In genomic region chr5:67093259-67093658, GRCh38 we compare ENCODE assay signal across 23 cellular contexts.
DNase-seq lines count a peak whose midpoint lies in the region; ATAC-seq, FAIRE-seq and TF ChIP-seq lines count a peak whose summit lies in the region.
"Had no signal": no experiment of that assay in that cellular context is flagged by ENCODE, and none has a peak within 500 bp of the region (broad histone marks: within the 10 kb centered on the region; RNA-seq: fewer than 3 reads in every experiment).

No MANE protein-coding gene starts in this region.

- H3K4me3 Mint-ChIP-seq in astrocyte (ENCODE audit: unreplicated experiment) = no peak overlapping the region
- H3K4me3 Mint-ChIP-seq: activated T-helper 1 cell treated with anti-CD3 and anti-CD28 coated beads, Interleukin-12 subunit alpha, Interleukin-12 subunit beta, Interleukin-2, Interleukin-4 antibody, amounts not matched to agents 30 ng/mL and 10 ng/mL and 1 ng/mL, durations not matched to agents 14 hours and 24 hours and 36 hours; H9; natural killer cell treated with Interleukin-12 subunit alpha and Interleukin-12 subunit beta and Interleukin-15 and Interleukin-18, amount 100 ng/mL, for 72 hours had no signal

- no peak for TF ChIP-seq CTCF in astrocyte (IDR thresholded peaks at IDR 0.05; ENCODE audit: insufficient read depth, low read depth, low read length)
- TF ChIP-seq CTCF in thoracic aorta (IDR thresholded peaks at IDR 0.05) = no peak

- H4K20me1 ChIP-seq in astrocyte (ENCODE audit: insufficient read depth, low read length) = peaks cover 8% of the 10 kb centered on the region

- H3K4me1 Mint-ChIP-seq in astrocyte (ENCODE audit: low read depth, unreplicated experiment) = peaks cover 45% of the 10 kb centered on the region

- peaks cover 3% of the 10 kb centered on the region for H3K36me3 ChIP-seq in astrocyte (ENCODE audit: insufficient read depth, low read length)
- no peaks in the 10 kb centered on the region for H3K36me3 ChIP-seq in thoracic aorta
- H3K36me3 ChIP-seq: tibial nerve had no signal

- H3K9ac ChIP-seq in astrocyte (ENCODE audit: low read length) = no peak overlapping the region
- H3K9ac ChIP-seq: parathyroid adenoma had no signal

- H3K4me3 ChIP-seq in astrocyte (ENCODE audit: insufficient read depth, low read depth, low read length) (no peak overlapping the region), thoracic aorta (no peak overlapping the region)
- H3K4me3 ChIP-seq: tibial nerve had no signal

- H3K27ac ChIP-seq in astrocyte (ENCODE audit: low read depth, low read length) (no peak overlapping the region), thoracic aorta (peak overlapping the region; percentile 77 to 81)

- FAIRE-seq in astrocyte (lab: Jason Lieb, UNC) = peak; percentile 81

- H3K27ac Mint-ChIP-seq in astrocyte (ENCODE audit: unreplicated experiment) = peak overlapping the region; percentile 2
- H3K27ac Mint-ChIP-seq: activated T-helper 1 cell treated with anti-CD3 and anti-CD28 coated beads, Interleukin-12 subunit alpha, Interleukin-12 subunit beta, Interleukin-2, Interleukin-4 antibody, amounts not matched to agents 30 ng/mL and 10 ng/mL and 1 ng/mL, durations not matched to agents 14 hours and 24 hours and 36 hours; H9; natural killer cell treated with Interleukin-12 subunit alpha and Interleukin-12 subunit beta and Interleukin-15 and Interleukin-18, amount 100 ng/mL, for 72 hours had no signal

- ATAC-seq in thoracic aorta (ENCODE audit: insufficient number of reproducible peaks, low FRiP score, low read depth) = no peak
- ATAC-seq: activated naive CD4-positive, alpha-beta T cell treated with anti-CD3 and anti-CD28 coated beads, Interleukin-2, amount 50 U/mL, for 72 hours; foreskin keratinocyte; natural killer cell treated with Interleukin-12 subunit alpha and Interleukin-12 subunit beta and Interleukin-15 and Interleukin-18, amount 100 ng/mL, for 72 hours had no signal

- H3K27me3 ChIP-seq in astrocyte (ENCODE audit: insufficient read depth, low read length) (no peaks in the 10 kb centered on the region), thoracic aorta (replicated peaks; ENCODE audit: insufficient read depth) (no peaks in the 10 kb centered on the region)
- H3K27me3 ChIP-seq: foreskin keratinocyte, tibial nerve had no signal

- H3K4me2 ChIP-seq in astrocyte (ENCODE audit: low read length) = no peak overlapping the region

- H3K4me1 ChIP-seq in astrocyte (ENCODE audit: insufficient read depth, low read length) = peaks cover 36% of the 10 kb centered on the region
- peaks cover 27 to 52% of the 10 kb centered on the region in 2 donors for H3K4me1 ChIP-seq in thoracic aorta (ENCODE audit: control insufficient read depth in 1 of 2, low read depth in 2 of 2)

- no peaks in the 10 kb centered on the region for H3K27me3 Mint-ChIP-seq in astrocyte (ENCODE audit: low read depth, unreplicated experiment)
- H3K27me3 Mint-ChIP-seq: natural killer cell treated with Interleukin-12 subunit alpha and Interleukin-12 subunit beta and Interleukin-15 and Interleukin-18, amount 100 ng/mL, for 72 hours had no signal

- no peaks in the 10 kb centered on the region for H3K9me3 Mint-ChIP-seq in astrocyte (ENCODE audit: unreplicated experiment)
- H3K9me3 Mint-ChIP-seq: activated naive CD4-positive, alpha-beta T cell treated with anti-CD3 and anti-CD28 coated beads, Interleukin-2, amount 50 U/mL, for 72 hours; activated T-helper 1 cell treated with anti-CD3 and anti-CD28 coated beads, Interleukin-12 subunit alpha, Interleukin-12 subunit beta, Interleukin-2, Interleukin-4 antibody, amounts not matched to agents 30 ng/mL and 10 ng/mL and 1 ng/mL, durations not matched to agents 14 hours and 24 hours and 36 hours; H9; natural killer cell treated with Interleukin-12 subunit alpha and Interleukin-12 subunit beta and Interleukin-15 and Interleukin-18, amount 100 ng/mL, for 72 hours had no signal

- peak; percentile 38 for DNase-seq in DMS53 (lab: John Stamatoyannopoulos, UW)
- no peak for DNase-seq in DMS53 treated with DMSO at 0.1 percent for 48 hours (lab: John Stamatoyannopoulos, UW; ENCODE audit: unreplicated experiment)
- no peak for DNase-seq in astrocyte (ENCODE audit: low read depth)
- DNase-seq in glomerular visceral epithelial cell (ENCODE audit: extremely low spot score) = peak; percentile 12
- DNase-seq in thoracic aorta (ENCODE audit: low spot score) = no peak
- DNase-seq in GDM1 (lab: John Stamatoyannopoulos, UW) = no peak
- no peak for DNase-seq in T-helper 1 cell
- DNase-seq in HPDE6-E6E7 (ENCODE audit: extremely low spot score) = no peak
- DNase-seq: activated CD4-positive, CD25-positive, alpha-beta regulatory T cell treated with anti-CD3 and anti-CD28 coated beads, Interleukin-2, amount 50 U/mL, for 72 hours; H9; kidney glomerular epithelial cell; NCI-H1048; NCI-H446 treated with DMSO at 0.1 percent for 48 hours; RPMI8226; stimulated activated CD4-positive, alpha-beta T cell treated with anti-CD3 and anti-CD28 coated beads, Interleukin-2, amount 100 ng/mL, for 24 hours; stimulated activated naive CD4-positive, alpha-beta T cell; T-helper 9 cell had no signal

- H3K9me3 ChIP-seq in astrocyte (ENCODE audit: insufficient read depth, low read depth, low read length) (no peaks in the 10 kb centered on the region), thoracic aorta (no peaks in the 10 kb centered on the region)
- H3K9me3 ChIP-seq: tibial nerve had no signal

- H3K79me2 ChIP-seq in astrocyte (ENCODE audit: insufficient read depth, low read length) = peaks cover 19% of the 10 kb centered on the region

- peaks cover 2% of the 10 kb centered on the region for H3K36me3 Mint-ChIP-seq in astrocyte (ENCODE audit: low read depth, unreplicated experiment)
- H3K36me3 Mint-ChIP-seq: natural killer cell treated with Interleukin-12 subunit alpha and Interleukin-12 subunit beta and Interleukin-15 and Interleukin-18, amount 100 ng/mL, for 72 hours had no signal

- H2AFZ ChIP-seq in astrocyte (ENCODE audit: low read depth, low read length) = no peak overlapping the region
- H2AFZ ChIP-seq: parathyroid adenoma had no signal

Comparison
In these comparisons a context has a peak if more than half of its experiments do, and no peak if none do; other contexts are left out.
1. DNase-seq: peak in DMS53 (single experiment) and glomerular visceral epithelial cell (single experiment); none in DMS53 treated with DMSO at 0.1 percent for 48 hours (single experiment), astrocyte (single experiment), thoracic aorta (single experiment), GDM1 (single experiment), T-helper 1 cell (0 of 5) and HPDE6-E6E7 (single experiment).